ENCODE assay signal across 25 cellular contexts in the genomic region with DNA sequence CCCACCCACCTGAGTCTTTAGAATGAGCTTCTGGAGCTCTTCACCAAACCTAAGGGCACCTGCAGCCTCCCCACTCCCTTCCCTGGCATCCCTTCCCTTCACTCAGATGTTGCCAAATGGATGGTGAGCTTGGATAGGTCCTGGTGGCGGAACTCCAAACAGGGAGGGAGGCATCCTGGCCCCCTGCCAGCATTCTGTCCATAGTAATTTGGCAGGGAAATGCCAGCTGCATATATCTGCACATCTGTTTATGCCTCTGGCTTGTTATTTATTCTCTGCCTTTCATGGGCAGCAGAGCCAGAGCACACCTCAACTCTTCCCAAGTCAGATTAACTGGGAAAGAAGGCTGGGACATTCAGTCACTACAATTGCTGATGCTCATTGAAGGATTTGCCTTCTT. TPM values are rescaled to one million over a fixed set of nuclear protein-coding genes. Genes with fewer than 3 reads are reported as not detected.
"Had no signal": no experiment of that assay in that cellular context is flagged by ENCODE, and none has a peak within 500 bp of the region (broad histone marks: within the 10 kb centered on the region; RNA-seq: fewer than 3 reads in every experiment).

No MANE protein-coding gene starts in this region.

- ATAC-seq: activated naive CD4-positive, alpha-beta T cell treated with anti-CD3 and anti-CD28 coated beads, Interleukin-2, amount 50 U/mL, for 72 hours; activated T-cell treated with anti-CD3 and anti-CD28 coated beads, Interleukin-2, amount 50 U/mL, for 72 hours; left cardiac atrium; pancreas; stimulated activated memory B cell treated with anti-CD40 and anti-IgM and Interleukin-4, amounts not matched to agents 10 μg/mL and 1 μg/mL and 100 μg/mL, for 72 hours; stimulated activated naive CD8-positive, alpha-beta T cell treated with anti-CD3 and anti-CD28 coated beads, Interleukin-15, amount 100 ng/mL, for 72 hours had no signal

- H3K4me3 ChIP-seq: breast epithelium, pancreas, prostate gland, sigmoid colon, uterus had no signal

- H3K27me3 ChIP-seq: pancreas, uterus had no signal

- H3K36me3 ChIP-seq: breast epithelium, pancreas, prostate gland, sigmoid colon, uterus had no signal

- H3K9me3 ChIP-seq: breast epithelium, pancreas, prostate gland, sigmoid colon, uterus had no signal

- DNase-seq: activated CD4-positive, alpha-beta T cell treated with anti-CD3 and anti-CD28 coated beads for 4 hours; activated CD4-positive, alpha-beta T cell treated with anti-CD3 and anti-CD28 coated beads, Interleukin-2, amount 50 U/mL, for 4 hours; activated naive CD4-positive, alpha-beta T cell; activated T-cell treated with anti-CD3 and anti-CD28 coated beads for 4 hours; activated T-cell treated with anti-CD3 and anti-CD28 coated beads, Interleukin-2, amount 50 U/mL, for 72 hours; central memory CD4-positive, alpha-beta T cell; foreskin fibroblast; head of caudate nucleus; hippocampal formation; left cardiac atrium; mammary epithelial cell; pancreas; sigmoid colon; small intestine; stimulated activated CD4-positive, alpha-beta T cell treated with anti-CD3 and anti-CD28 coated beads, Interleukin-4, amount 100 ng/mL, for 4 hours; stimulated activated CD8-positive, alpha-beta memory T cell treated with anti-CD3 and anti-CD28 coated beads, Interleukin-4, amount 100 ng/mL, for 48 hours; stimulated activated naive CD8-positive, alpha-beta T cell treated with anti-CD3 and anti-CD28 coated beads, Interleukin-15, amount 100 ng/mL, for 72 hours; substantia nigra; uterus had no signal

RNA-seq across cellular contexts. Expression of a gene that starts 51.2 kb away (rescaled TPM):
- total RNA-seq: activated naive CD4-positive, alpha-beta T cell treated with anti-CD3 and anti-CD28 coated beads, Interleukin-2, amount 50 U/mL, for 72 hours; activated T-cell treated with anti-CD3 and anti-CD28 coated beads, Interleukin-2, amount 50 U/mL, for 72 hours; breast epithelium; endothelial cell of umbilical vein; mammary epithelial cell; mucosa of gallbladder; pancreas; sigmoid colon; uterus had no signal
